Comparison of ENCODE assay signal across 18 cellular contexts in genomic region chr9:593809-594208, GRCh38.
"Had no signal": no experiment of that assay in that cellular context is flagged by ENCODE, and none has a peak within 500 bp of the region (broad histone marks: within the 10 kb centered on the region; RNA-seq: fewer than 3 reads in every experiment).

No MANE protein-coding gene starts in this region.

- H3K27me3 Mint-ChIP-seq: stimulated activated memory B cell treated with anti-CD40 and anti-IgM and Interleukin-4, amounts not matched to agents 10 μg/mL and 1 μg/mL and 100 μg/mL, for 72 hours; stimulated activated naive CD8-positive, alpha-beta T cell treated with anti-CD3 and anti-CD28 coated beads, Interleukin-15, Interleukin-2, amounts not matched to agents 100 ng/mL and 50 ng/mL, for 24 hours had no signal

- ATAC-seq: effector memory CD8-positive, alpha-beta T cell; left lung; naive thymus-derived CD4-positive, alpha-beta T cell; stimulated activated memory B cell treated with anti-CD40 and anti-IgM and Interleukin-4, amounts not matched to agents 10 μg/mL and 1 μg/mL and 100 μg/mL, for 72 hours; upper lobe of right lung had no signal

- H3K27ac ChIP-seq: left lung, neutrophil, tibial nerve, upper lobe of right lung had no signal

- H3K27ac Mint-ChIP-seq: dendritic cell treated with granulocyte-macrophage colony-stimulating factor and Interleukin-4, amounts not matched to agents 40 ng/mL and 50 ng/mL, for 4 days; effector memory CD8-positive, alpha-beta T cell; stimulated activated memory B cell treated with anti-CD40 and anti-IgM and Interleukin-4, amounts not matched to agents 10 μg/mL and 1 μg/mL and 100 μg/mL, for 72 hours; stimulated activated naive CD8-positive, alpha-beta T cell treated with anti-CD3 and anti-CD28 coated beads, Interleukin-15, Interleukin-2, amounts not matched to agents 100 ng/mL and 50 ng/mL, for 24 hours had no signal

- H3K36me3 Mint-ChIP-seq: naive thymus-derived CD4-positive, alpha-beta T cell; stimulated activated memory B cell treated with anti-CD40 and anti-IgM and Interleukin-4, amounts not matched to agents 10 μg/mL and 1 μg/mL and 100 μg/mL, for 72 hours had no signal

- H3K4me3 ChIP-seq: left lung, tibial nerve, upper lobe of right lung had no signal

- DNase-seq: cerebellar nuclear complex; effector memory CD8-positive, alpha-beta T cell; foreskin melanocyte; head of caudate nucleus; hypothalamus; kidney glomerular epithelial cell; left lung; mesendoderm; naive thymus-derived CD4-positive, alpha-beta T cell; small intestine; stimulated activated CD4-positive, alpha-beta T cell treated with anti-CD3 and anti-CD28 coated beads, Interleukin-12 subunit alpha, Interleukin-12 subunit beta, amount 100 ng/mL, for 4 hours; stimulated activated CD4-positive, alpha-beta T cell treated with anti-CD3 and anti-CD28 coated beads, Interleukin-4, amount 100 ng/mL, for 24 hours; upper lobe of right lung had no signal

- H3K27me3 ChIP-seq: left lung, neutrophil, tibial nerve, upper lobe of right lung had no signal

- H3K4me3 Mint-ChIP-seq: dendritic cell treated with granulocyte-macrophage colony-stimulating factor and Interleukin-4, amounts not matched to agents 40 ng/mL and 50 ng/mL, for 4 days; effector memory CD8-positive, alpha-beta T cell; naive thymus-derived CD4-positive, alpha-beta T cell; stimulated activated memory B cell treated with anti-CD40 and anti-IgM and Interleukin-4, amounts not matched to agents 10 μg/mL and 1 μg/mL and 100 μg/mL, for 72 hours; stimulated activated naive CD8-positive, alpha-beta T cell treated with anti-CD3 and anti-CD28 coated beads, Interleukin-15, Interleukin-2, amounts not matched to agents 100 ng/mL and 50 ng/mL, for 24 hours had no signal

- H3K9me3 Mint-ChIP-seq: dendritic cell treated with granulocyte-macrophage colony-stimulating factor and Interleukin-4, amounts not matched to agents 40 ng/mL and 50 ng/mL, for 4 days; effector memory CD8-positive, alpha-beta T cell; naive thymus-derived CD4-positive, alpha-beta T cell; stimulated activated memory B cell treated with anti-CD40 and anti-IgM and Interleukin-4, amounts not matched to agents 10 μg/mL and 1 μg/mL and 100 μg/mL, for 72 hours; stimulated activated naive CD8-positive, alpha-beta T cell treated with anti-CD3 and anti-CD28 coated beads, Interleukin-15, Interleukin-2, amounts not matched to agents 100 ng/mL and 50 ng/mL, for 24 hours had no signal

- H3K36me3 ChIP-seq: left lung, neutrophil, tibial nerve, upper lobe of right lung had no signal

- H3K9me3 ChIP-seq: left lung, neutrophil, upper lobe of right lung had no signal
